Comparison of ENCODE assay signal across 16 cellular contexts in genomic region chr18:60044290-60045006, GRCh38.
A peak's percentile ranks its signal among the peaks of the same experiment; 100 is the strongest.
DNase-seq lines count a peak whose midpoint lies in the region; ATAC-seq, FAIRE-seq and TF ChIP-seq lines count a peak whose summit lies in the region.
"Had no signal": no experiment of that assay in that cellular context is flagged by ENCODE, and none has a peak within 500 bp of the region (broad histone marks: within the 10 kb centered on the region; RNA-seq: fewer than 3 reads in every experiment).

No MANE protein-coding gene starts in this region.

- no peak for FAIRE-seq in frontal cortex (lab: Jason Lieb, UNC)

- no peaks in the 10 kb centered on the region for H4K20me1 ChIP-seq in MM.1S (ENCODE audit: insufficient read depth, low read length)

- H3K27me3 ChIP-seq in kidney epithelial cell (ENCODE audit: control insufficient read depth, insufficient read depth, low read length) (no peaks in the 10 kb centered on the region), MM.1S (replicated peaks; ENCODE audit: insufficient read depth, low read length) (no peaks in the 10 kb centered on the region), upper lobe of right lung (no peaks in the 10 kb centered on the region)

- intact Hi-C loops in upper lobe of right lung (cut with DNase I), result no loop called here

- no peak overlapping the region for H2AFZ ChIP-seq in MM.1S (ENCODE audit: low read length)

- no peaks in the 10 kb centered on the region for H3F3A ChIP-seq in MM.1S (ENCODE audit: insufficient read depth, low read length)

- no peak overlapping the region for H3K4me2 ChIP-seq in MM.1S (ENCODE audit: low read depth, low read length)

- no peak overlapping the region for H3K4me3 ChIP-seq in AG10803 (ENCODE audit: low read length)
- no peak overlapping the region for H3K4me3 ChIP-seq in astrocyte of the cerebellum (ENCODE audit: low read depth, low read length)
- no peak overlapping the region for H3K4me3 ChIP-seq in kidney epithelial cell (ENCODE audit: low read depth, low read length)
- no peak overlapping the region for H3K4me3 ChIP-seq in MM.1S (ENCODE audit: low read length)
- H3K4me3 ChIP-seq in upper lobe of right lung, result no peak overlapping the region
- H3K4me3 ChIP-seq: heart right ventricle had no signal

- no peaks in the 10 kb centered on the region for H3K9me2 ChIP-seq in MM.1S (replicated peaks; ENCODE audit: insufficient read depth, low read length)

- no peak overlapping the region for H3K9ac ChIP-seq in MM.1S (ENCODE audit: low read length)

- no peaks in the 10 kb centered on the region for H3K9me3 ChIP-seq in MM.1S (replicated peaks; ENCODE audit: insufficient read depth, low read length)
- H3K9me3 ChIP-seq in upper lobe of right lung, result no peaks in the 10 kb centered on the region

- H3K27ac ChIP-seq in MM.1S (ENCODE audit: low read length) (no peak overlapping the region), upper lobe of right lung (no peak overlapping the region)
- H3K27ac ChIP-seq: heart right ventricle had no signal

- TF ChIP-seq CTCF in AG10803 (conservative IDR thresholded peaks at IDR 0.05; ENCODE audit: low read length) (no peak), astrocyte of the cerebellum (IDR thresholded peaks at IDR 0.05; ENCODE audit: low read depth, low read length, missing control alignments) (no peak), kidney epithelial cell (IDR thresholded peaks at IDR 0.05; ENCODE audit: insufficient read depth, low read length, poor library complexity, severe bottlenecking) (no peak), MM.1S (IDR thresholded peaks at IDR 0.05; ENCODE audit: low read length) (no peak), upper lobe of right lung (IDR thresholded peaks at IDR 0.05) (no peak)

- ATAC-seq in upper lobe of right lung, result no peak
- ATAC-seq in GM21825 (IDR thresholded peaks at IDR 0.05; ENCODE audit: unreplicated experiment), result no peak
- ATAC-seq: CD8-positive, alpha-beta T cell; heart right ventricle; left lobe of liver; naive thymus-derived CD8-positive, alpha-beta T cell; stimulated activated naive B cell treated with anti-CD40 and anti-IgM and Interleukin-4, amounts not matched to agents 10 μg/mL and 1 μg/mL and 100 μg/mL, for 72 hours; WTC11 had no signal

- DNase-seq in AG10803 (ENCODE audit: low read depth) (peak; percentile 88), HS-5 (ENCODE audit: low read depth) (peak; percentile 80), astrocyte of the cerebellum (ENCODE audit: low read depth) (peak; percentile 57), kidney epithelial cell (ENCODE audit: low read depth) (peak; percentile 31), MM.1S (no peak), frontal cortex (ENCODE audit: low spot score in 2 of 2) (no peak), upper lobe of right lung (no peak)
- DNase-seq: activated T-cell treated with anti-CD3 and anti-CD28 coated beads for 4 hours; CD8-positive, alpha-beta T cell; heart right ventricle; naive thymus-derived CD8-positive, alpha-beta T cell; stimulated activated CD4-positive, alpha-beta T cell treated with anti-CD3 and anti-CD28 coated beads, Interleukin-4, amount 100 ng/mL, for 24 hours; stimulated activated naive B cell treated with anti-CD40 and anti-IgM and Interleukin-4, amounts not matched to agents 10 μg/mL and 1 μg/mL and 100 μg/mL, for 72 hours had no signal

- H3K4me1 ChIP-seq in MM.1S (ENCODE audit: low read length) (no peaks in the 10 kb centered on the region), upper lobe of right lung (no peaks in the 10 kb centered on the region)
- H3K4me1 ChIP-seq: heart right ventricle had no signal

- in situ Hi-C loops in astrocyte of the cerebellum (cut with HindIII; ENCODE audit: low sequenced_read_pairs), result no loop called here

- H3K36me3 ChIP-seq in kidney epithelial cell (ENCODE audit: control insufficient read depth, insufficient read depth, low read length) (no peaks in the 10 kb centered on the region), MM.1S (replicated peaks; ENCODE audit: insufficient read depth, low read length) (no peaks in the 10 kb centered on the region), upper lobe of right lung (no peaks in the 10 kb centered on the region)
- H3K36me3 ChIP-seq: heart right ventricle had no signal

- H3K79me2 ChIP-seq in MM.1S (ENCODE audit: low read length), result no peaks in the 10 kb centered on the region

Comparison
In these comparisons a context has a peak if more than half of its experiments do, and no peak if none do; other contexts are left out.
1. DNase-seq: peak in AG10803 (single experiment), HS-5 (single experiment), astrocyte of the cerebellum (single experiment) and kidney epithelial cell (single experiment); none in MM.1S (single experiment), frontal cortex (0 of 2) and upper lobe of right lung (single experiment).